8 cellular contexts compared by ENCODE assay signal in genomic region chr3:11719406-11720219, GRCh38.
DNase-seq lines count a peak whose midpoint lies in the region; ATAC-seq, FAIRE-seq and TF ChIP-seq lines count a peak whose summit lies in the region.

No MANE protein-coding gene starts in this region.

- H3K4me3 ChIP-seq in BE2C (ENCODE audit: low read depth, low read length) (peak overlapping the region; percentile 46), OCI-LY1 (ENCODE audit: low read depth, low read length, poor library complexity, severe bottlenecking) (peak overlapping the region; percentile 76)
- peak overlapping the region; percentile 74 for H3K4me3 ChIP-seq in naive thymus-derived CD4-positive, alpha-beta T cell (ENCODE audit: low read length)

- H3K27ac Mint-ChIP-seq in activated T-helper 17 cell treated with anti-CD3 and anti-CD28 coated beads, Interleukin-2, amount 50 U/mL, for 72 hours: no peak overlapping the region
- H3K27ac Mint-ChIP-seq in naive thymus-derived CD4-positive, alpha-beta T cell: peak overlapping the region in 1 of 9 donors; percentile 62
- peak overlapping the region; percentile 82 for H3K27ac Mint-ChIP-seq in stimulated activated memory B cell treated with anti-CD40 and anti-IgM and Interleukin-4, amounts not matched to agents 10 μg/mL and 1 μg/mL and 100 μg/mL, for 72 hours

- POLR2A ChIA-PET in naive thymus-derived CD4-positive, alpha-beta T cell (lab: Charles Lee): no interaction called here

- FAIRE-seq in GM19239 (lab: Jason Lieb, UNC): no peak

- no peaks in the 10 kb centered on the region for H3K9me2 ChIP-seq in OCI-LY1 (ENCODE audit: low read depth, low read length)

- H3K4me3 Mint-ChIP-seq in activated T-helper 17 cell treated with anti-CD3 and anti-CD28 coated beads, Interleukin-2, amount 50 U/mL, for 72 hours: peak overlapping the region; percentile 82
- H3K4me3 Mint-ChIP-seq in naive thymus-derived CD4-positive, alpha-beta T cell: peak overlapping the region; percentile 59 to 95 (median 82)
- H3K4me3 Mint-ChIP-seq in stimulated activated memory B cell treated with anti-CD40 and anti-IgM and Interleukin-4, amounts not matched to agents 10 μg/mL and 1 μg/mL and 100 μg/mL, for 72 hours: peak overlapping the region; percentile 88

- H3K27me3 ChIP-seq in BE2C (peaks cover 36% of the 10 kb centered on the region), OCI-LY1 (ENCODE audit: insufficient read depth, low read length) (no peaks in the 10 kb centered on the region)
- H3K27me3 ChIP-seq in naive thymus-derived CD4-positive, alpha-beta T cell (ENCODE audit: control insufficient read depth in 2 of 2, insufficient read depth in 2 of 2, low read length in 2 of 2): no peaks in the 10 kb centered on the region

- H3K9me3 Mint-ChIP-seq in activated T-helper 17 cell treated with anti-CD3 and anti-CD28 coated beads, Interleukin-2, amount 50 U/mL, for 72 hours: no peaks in the 10 kb centered on the region
- no peaks in the 10 kb centered on the region for H3K9me3 Mint-ChIP-seq in naive thymus-derived CD4-positive, alpha-beta T cell
- no peaks in the 10 kb centered on the region for H3K9me3 Mint-ChIP-seq in stimulated activated memory B cell treated with anti-CD40 and anti-IgM and Interleukin-4, amounts not matched to agents 10 μg/mL and 1 μg/mL and 100 μg/mL, for 72 hours

- no peaks in the 10 kb centered on the region for H3K9me3 ChIP-seq in BE2C
- no peaks in the 10 kb centered on the region for H3K9me3 ChIP-seq in OCI-LY1 (ENCODE audit: low read length)
- H3K9me3 ChIP-seq in naive thymus-derived CD4-positive, alpha-beta T cell (ENCODE audit: control insufficient read depth in 2 of 3, low read length in 3 of 3): no peaks in the 10 kb centered on the region

- H2AFZ ChIP-seq in OCI-LY1 (ENCODE audit: low read length): no peak overlapping the region

- DNase-seq in BE2C: peak; percentile 5
- DNase-seq in GM19239 (ENCODE audit: insufficient read length, low spot score): peak; percentile 67
- peak; percentile 70 for DNase-seq in fibroblast of gingiva (ENCODE audit: low read depth)
- peak; percentile 58 to 77 (median 67) for DNase-seq in naive thymus-derived CD4-positive, alpha-beta T cell

- no peaks in the 10 kb centered on the region for H4K20me1 ChIP-seq in OCI-LY1 (ENCODE audit: insufficient read depth, low read length)

- no peaks in the 10 kb centered on the region for H3K36me3 Mint-ChIP-seq in activated T-helper 17 cell treated with anti-CD3 and anti-CD28 coated beads, Interleukin-2, amount 50 U/mL, for 72 hours (ENCODE audit: low read depth)
- no peaks in the 10 kb centered on the region for H3K36me3 Mint-ChIP-seq in naive thymus-derived CD4-positive, alpha-beta T cell
- H3K36me3 Mint-ChIP-seq in stimulated activated memory B cell treated with anti-CD40 and anti-IgM and Interleukin-4, amounts not matched to agents 10 μg/mL and 1 μg/mL and 100 μg/mL, for 72 hours: no peaks in the 10 kb centered on the region

- H3F3A ChIP-seq in OCI-LY1 (ENCODE audit: insufficient read depth, low read length): no peaks in the 10 kb centered on the region

- CTCF ChIA-PET in naive thymus-derived CD4-positive, alpha-beta T cell (lab: Charles Lee): no interaction called here

- peak overlapping the region; percentile 72 for H3K4me2 ChIP-seq in OCI-LY1 (ENCODE audit: low read length)

- TF ChIP-seq CTCF in BE2C (IDR thresholded peaks at IDR 0.05; ENCODE audit: low read depth, low read length): no peak
- no peak for TF ChIP-seq CTCF in OCI-LY1 (IDR thresholded peaks at IDR 0.05; ENCODE audit: low read length)

- H3K27me3 Mint-ChIP-seq in activated T-helper 17 cell treated with anti-CD3 and anti-CD28 coated beads, Interleukin-2, amount 50 U/mL, for 72 hours: peaks cover 2% of the 10 kb centered on the region
- peaks cover 2 to 34% (median 10%) of the 10 kb centered on the region in 5 donors for H3K27me3 Mint-ChIP-seq in naive thymus-derived CD4-positive, alpha-beta T cell
- no peaks in the 10 kb centered on the region for H3K27me3 Mint-ChIP-seq in stimulated activated memory B cell treated with anti-CD40 and anti-IgM and Interleukin-4, amounts not matched to agents 10 μg/mL and 1 μg/mL and 100 μg/mL, for 72 hours

- peak; percentile 78 for ATAC-seq in HG03432 (IDR thresholded peaks at IDR 0.05; ENCODE audit: unreplicated experiment)
- ATAC-seq in activated T-helper 17 cell treated with anti-CD3 and anti-CD28 coated beads, Interleukin-2, amount 50 U/mL, for 72 hours (replicated peaks): peak; percentile 74
- peak; percentile 86 for ATAC-seq in naive thymus-derived CD4-positive, alpha-beta T cell
- ATAC-seq in stimulated activated memory B cell treated with anti-CD40 and anti-IgM and Interleukin-4, amounts not matched to agents 10 μg/mL and 1 μg/mL and 100 μg/mL, for 72 hours: peak; percentile 93

- H3K4me1 Mint-ChIP-seq in activated T-helper 17 cell treated with anti-CD3 and anti-CD28 coated beads, Interleukin-2, amount 50 U/mL, for 72 hours: peaks cover 9% of the 10 kb centered on the region
- peaks cover 14 to 30% (median 20%) of the 10 kb centered on the region in 7 donors for H3K4me1 Mint-ChIP-seq in naive thymus-derived CD4-positive, alpha-beta T cell
- peaks cover 25% of the 10 kb centered on the region for H3K4me1 Mint-ChIP-seq in stimulated activated memory B cell treated with anti-CD40 and anti-IgM and Interleukin-4, amounts not matched to agents 10 μg/mL and 1 μg/mL and 100 μg/mL, for 72 hours

- H3K79me2 ChIP-seq in OCI-LY1 (ENCODE audit: insufficient read depth, low read length): peaks cover 29% of the 10 kb centered on the region

- intact Hi-C loops in naive thymus-derived CD4-positive, alpha-beta T cell (cut with micrococcal nuclease): loop anchor here (1.0 to 5.0 kb wide), 9 partner anchors 51 to 763 kb away; partner anchors contain the start of genes TAMM41 (in 2 of the 2), ATG7 (in 1 of the 2), TSEN2 (in 1 of the 2) and VGLL4 (in 1 of the 2)

- peak overlapping the region; percentile 85 for H3K9ac ChIP-seq in OCI-LY1 (ENCODE audit: low read length)

- H3K27ac ChIP-seq in OCI-LY1 (ENCODE audit: low read depth, low read length, poor library complexity, severe bottlenecking): peak overlapping the region; percentile 78
- H3K27ac ChIP-seq in naive thymus-derived CD4-positive, alpha-beta T cell (ENCODE audit: low read depth, low read length): peak overlapping the region; percentile 75

- H3K36me3 ChIP-seq in BE2C (no peaks in the 10 kb centered on the region), OCI-LY1 (ENCODE audit: insufficient read depth, low read length) (no peaks in the 10 kb centered on the region)
- no peaks in the 10 kb centered on the region for H3K36me3 ChIP-seq in naive thymus-derived CD4-positive, alpha-beta T cell (ENCODE audit: control insufficient read depth in 2 of 3, insufficient read depth in 3 of 3, low read length in 3 of 3)

- no peaks in the 10 kb centered on the region for H3K4me1 ChIP-seq in BE2C
- H3K4me1 ChIP-seq in OCI-LY1 (ENCODE audit: insufficient read depth, low read length, severe bottlenecking): peaks cover 44% of the 10 kb centered on the region
- peaks cover 6 to 8% of the 10 kb centered on the region in 2 donors for H3K4me1 ChIP-seq in naive thymus-derived CD4-positive, alpha-beta T cell (ENCODE audit: control insufficient read depth in 2 of 2, insufficient read depth in 2 of 2, low read length in 2 of 2)

Comparison
In these comparisons a context has a peak if more than half of its experiments do, and no peak if none do; other contexts are left out.
1. Peak in every context shown above with its lines: DNase-seq, ATAC-seq, H3K4me3 ChIP-seq and H3K27ac ChIP-seq.
2. DNase-seq: peak in every context shown above with its lines; median percentile 70 in fibroblast of gingiva; 67 in GM19239; 67 in naive thymus-derived CD4-positive, alpha-beta T cell; 5 in BE2C.